ENCODE assay signal across 10 cellular contexts in the genomic region with DNA sequence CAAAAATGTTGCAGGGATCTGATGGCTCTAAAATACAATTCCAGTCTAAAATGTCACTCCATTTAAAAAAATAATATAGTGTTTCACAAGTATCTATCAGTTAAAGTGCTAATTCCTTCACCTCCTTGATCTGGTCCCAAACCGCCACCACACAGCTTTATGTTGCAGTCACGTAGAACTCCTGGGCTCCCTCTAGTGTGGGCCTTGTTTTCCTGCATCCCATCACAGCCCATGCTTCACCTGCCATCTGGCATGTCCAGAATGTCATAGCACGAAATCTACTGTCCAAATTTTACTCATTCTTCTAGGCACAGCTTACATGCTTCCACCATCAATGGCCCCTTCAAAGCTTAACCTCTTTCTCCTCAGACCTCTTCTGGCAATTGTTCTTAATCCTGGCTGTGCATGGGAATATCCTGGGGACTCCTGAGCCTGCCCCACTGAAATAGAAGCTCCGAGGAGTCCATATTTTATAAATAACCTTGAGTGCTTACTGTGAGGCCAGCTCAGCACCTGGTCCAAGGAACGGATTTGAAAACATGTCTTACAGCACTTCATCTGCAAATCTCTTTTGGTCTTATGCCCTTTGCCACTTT. TPM values are rescaled to one million over a fixed set of nuclear protein-coding genes. Genes with fewer than 3 reads are reported as not detected.
DNase-seq lines count a peak whose midpoint lies in the region; ATAC-seq and TF ChIP-seq lines count a peak whose summit lies in the region.
"Had no signal": no experiment of that assay in that cellular context is flagged by ENCODE, and none has a peak within 500 bp of the region (broad histone marks: within the 10 kb centered on the region; RNA-seq: fewer than 3 reads in every experiment).

No MANE protein-coding gene starts in this region.

- H3K27me3 Mint-ChIP-seq in T-cell: peaks cover 5 to 14% of the 10 kb centered on the region in 2 donors

- H3K4me3 Mint-ChIP-seq in T-cell: no peak overlapping the region

- no peak overlapping the region for H3K27ac ChIP-seq in brain microvascular endothelial cell
- H3K27ac ChIP-seq in osteoblast (ENCODE audit: low read depth, low read length): no peak overlapping the region
- no peak overlapping the region for H3K27ac ChIP-seq in ascending aorta
- H3K27ac ChIP-seq: skin epidermis had no signal

- peaks cover 0 to 4% (median 0%) of the 10 kb centered on the region in 3 donors for H3K9me3 Mint-ChIP-seq in T-cell

- H3K9me3 ChIP-seq in osteoblast (ENCODE audit: low read depth, low read length) (no peaks in the 10 kb centered on the region), ascending aorta (no peaks in the 10 kb centered on the region)

- ATAC-seq in GM21786 (IDR thresholded peaks at IDR 0.05; ENCODE audit: unreplicated experiment): peak; percentile 65
- ATAC-seq in HG03039 (IDR thresholded peaks at IDR 0.05; ENCODE audit: unreplicated experiment): no peak
- no peak for ATAC-seq in T-cell (replicated peaks in 1 of 4)

- H3K4me1 Mint-ChIP-seq in T-cell: no peaks in the 10 kb centered on the region

- H3K4me3 ChIP-seq in brain microvascular endothelial cell (ENCODE audit: low read depth, low read length) (no peak overlapping the region), osteoblast (ENCODE audit: insufficient read depth, low read length) (no peak overlapping the region), ascending aorta (no peak overlapping the region)
- H3K4me3 ChIP-seq: skin epidermis had no signal

- peak; percentile 64 for DNase-seq in ELF-1 (ENCODE audit: low read depth, low spot score)
- DNase-seq in NCI-H1930 (lab: John Stamatoyannopoulos, UW): peak; percentile 6 to 29
- no peak for DNase-seq in brain microvascular endothelial cell
- no peak for DNase-seq in osteoblast (ENCODE audit: insufficient read length, low spot score, missing footprints)
- DNase-seq in ascending aorta (ENCODE audit: low spot score in 2 of 2): no peak
- DNase-seq in T-cell: no peak

- H2AFZ ChIP-seq in osteoblast (ENCODE audit: low read length): no peak overlapping the region

- H3K36me3 Mint-ChIP-seq in T-cell: no peaks in the 10 kb centered on the region

- no peaks in the 10 kb centered on the region for H3K36me3 ChIP-seq in brain microvascular endothelial cell (replicated peaks)
- H3K36me3 ChIP-seq in osteoblast (ENCODE audit: insufficient read depth, low read length): no peaks in the 10 kb centered on the region
- no peaks in the 10 kb centered on the region for H3K36me3 ChIP-seq in ascending aorta

- H3K4me1 ChIP-seq in osteoblast (ENCODE audit: insufficient read depth, low read length): peaks cover 2% of the 10 kb centered on the region
- H3K4me1 ChIP-seq in ascending aorta: no peaks in the 10 kb centered on the region

- H3K27ac Mint-ChIP-seq in T-cell: no peak overlapping the region

- H3K4me2 ChIP-seq in osteoblast (ENCODE audit: insufficient read depth, low read length): no peak overlapping the region

- no peaks in the 10 kb centered on the region for H3K27me3 ChIP-seq in brain microvascular endothelial cell (replicated peaks)
- H3K27me3 ChIP-seq in osteoblast (ENCODE audit: insufficient read depth, low read length): peaks cover 2% of the 10 kb centered on the region
- H3K27me3 ChIP-seq in ascending aorta: no peaks in the 10 kb centered on the region

- CTCF ChIA-PET in T-cell (lab: Charles Lee): interaction anchor here (0.6 kb wide), 2 partner anchors 24 to 27 kb away, joined by 3 read pairs; no protein-coding TSS in a partner anchor

- TF ChIP-seq CTCF in brain microvascular endothelial cell (IDR thresholded peaks at IDR 0.05; ENCODE audit: low read depth, low read length, missing control alignments): peak; percentile 78
- TF ChIP-seq CTCF in osteoblast (IDR thresholded peaks at IDR 0.05; ENCODE audit: extremely low read depth, low read depth, low read length): peak; percentile 61
- TF ChIP-seq CTCF in ascending aorta (IDR thresholded peaks at IDR 0.05): no peak

- no peaks in the 10 kb centered on the region for H3K79me2 ChIP-seq in osteoblast (ENCODE audit: insufficient read depth, low read length)

- intact Hi-C loops in ascending aorta (cut with DNase I): no loop called here

- H4K20me1 ChIP-seq in osteoblast (ENCODE audit: insufficient read depth, low read length): no peaks in the 10 kb centered on the region

- POLR2A ChIA-PET in T-cell (lab: Charles Lee): interaction anchor here in 1 of 2 donors (0.6 kb wide), 1 partner anchor 1782 kb away, joined by 3 read pairs; no protein-coding TSS in a partner anchor

- in situ Hi-C loops in brain microvascular endothelial cell (cut with HindIII; ENCODE audit: low pct_ligation_motif_present, low sequenced_read_pairs): no loop called here

RNA-seq across cellular contexts. Expression of a gene that starts 15.5 kb away (rescaled TPM):
- not detected in 2 replicates for total RNA-seq in osteoblast
- not detected for total RNA-seq in ascending aorta
- total RNA-seq in T-cell: not detected
- total RNA-seq: activated CD8-positive, alpha-beta memory T cell treated with anti-CD3 and anti-CD28 coated beads for 36 hours had no signal

RNA-seq across cellular contexts. Expression of a gene that starts 50.9 kb away (rescaled TPM):
- total RNA-seq in osteoblast: not detected in 2 replicates
- 0.21 TPM for total RNA-seq in ascending aorta
- total RNA-seq in T-cell: under 1 TPM in 1 of 5 donors, not detected in 4; 0.12 TPM
- total RNA-seq: activated CD8-positive, alpha-beta memory T cell treated with anti-CD3 and anti-CD28 coated beads for 36 hours had no signal

Comparison
In these comparisons a context has a peak if more than half of its experiments do, and no peak if none do; other contexts are left out.
1. DNase-seq: peak in ELF-1 (single experiment) and NCI-H1930 (2 of 2); none in brain microvascular endothelial cell (single experiment), osteoblast (single experiment), ascending aorta (0 of 2) and T-cell (0 of 34).
2. CTCF ChIP-seq: peak in brain microvascular endothelial cell (single experiment) and osteoblast (single experiment); none in ascending aorta (0 of 3).